Comparison of ENCODE assay signal across 27 cellular contexts in the genomic region with DNA sequence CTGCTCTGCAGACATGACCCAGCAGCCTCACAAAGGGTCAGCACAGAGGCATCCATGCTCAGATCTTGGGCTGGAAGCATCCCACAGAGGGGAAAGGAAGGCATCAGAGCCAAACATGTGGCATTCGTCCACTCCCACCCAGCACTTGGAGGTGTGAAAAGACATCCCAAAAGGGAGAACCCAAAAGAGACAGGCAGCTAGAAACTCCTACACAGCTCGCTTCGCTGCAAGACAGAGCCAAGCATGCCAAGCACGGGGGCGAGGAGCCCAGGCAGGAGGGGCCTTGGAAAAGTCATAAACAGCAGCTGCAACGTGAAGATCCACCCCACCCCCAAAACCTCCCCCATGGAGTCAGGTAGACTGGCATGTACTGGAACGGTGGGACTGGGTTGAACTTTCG.
"Had no signal": no experiment of that assay in that cellular context is flagged by ENCODE, and none has a peak within 500 bp of the region (broad histone marks: within the 10 kb centered on the region; RNA-seq: fewer than 3 reads in every experiment).

No MANE protein-coding gene starts in this region.

- H3K4me3 Mint-ChIP-seq: activated B cell treated with CpG ODN at 0.5 μM for 24 hours; activated CD8-positive, alpha-beta memory T cell treated with anti-CD3 and anti-CD28 coated beads, Interleukin-2, amount 10 ng/mL, durations not matched to agents 7 days and 5 days; activated CD8-positive, alpha-beta T cell treated with anti-CD3 and anti-CD28 coated beads, Interleukin-2, amount 10 ng/mL, durations not matched to agents 7 days and 5 days; activated naive CD8-positive, alpha-beta T cell; activated T-helper 1 cell treated with anti-CD3 and anti-CD28 coated beads, Interleukin-12 subunit alpha, Interleukin-12 subunit beta, Interleukin-2, Interleukin-4 antibody, amounts not matched to agents 30 ng/mL and 10 ng/mL and 1 ng/mL, durations not matched to agents 14 hours and 24 hours and 36 hours; T-helper 17 cell; T-helper 2 cell treated with Interferon-gamma antibody and Interleukin-4, amounts not matched to agents 5 μg/mL and 100 μg/mL, for 36 hours had no signal

- H3K27ac ChIP-seq: body of pancreas, epithelial cell of prostate, esophagus squamous epithelium, WERI-Rb-1 had no signal

- H3K36me3 Mint-ChIP-seq: activated CD8-positive, alpha-beta memory T cell treated with anti-CD3 and anti-CD28 coated beads, Interleukin-2, amount 10 ng/mL, durations not matched to agents 7 days and 5 days; activated naive CD8-positive, alpha-beta T cell had no signal

- DNase-seq: activated B cell treated with CpG ODN at 0.5 μM for 24 hours; activated CD4-positive, alpha-beta T cell treated with anti-CD3 and anti-CD28 coated beads for 48 hours; activated CD4-positive, alpha-beta T cell treated with anti-CD3 and anti-CD28 coated beads, Interleukin-2, amount 50 U/mL, for 1 hour; activated CD4-positive, alpha-beta T cell treated with anti-CD3 and anti-CD28 coated beads, Interleukin-2, amount 50 U/mL, for 48 hours; activated CD8-positive, alpha-beta memory T cell treated with anti-CD3 and anti-CD28 coated beads, Interleukin-2, amount 10 ng/mL, durations not matched to agents 7 days and 5 days; activated CD8-positive, alpha-beta memory T cell treated with anti-CD3 and anti-CD28 coated beads, Interleukin-2, amount 50 U/mL, for 4 hours; activated CD8-positive, alpha-beta T cell treated with anti-CD3 and anti-CD28 coated beads, Interleukin-2, amount 10 ng/mL, durations not matched to agents 7 days and 5 days; activated gamma-delta T cell; activated naive CD4-positive, alpha-beta T cell; activated naive CD4-positive, alpha-beta T cell treated with anti-CD3 and anti-CD28 coated beads, Interleukin-2, amount 50 U/mL, for 16 hours; activated T-cell treated with anti-CD3 and anti-CD28 coated beads, Interleukin-2, amount 50 U/mL, for 1 hour; activated T-cell treated with anti-CD3 and anti-CD28 coated beads, Interleukin-2, amount 50 U/mL, for 48 hours; amniotic stem cell; aorta; body of pancreas; cortex of kidney; dermis blood vessel endothelial cell; effector CD8-positive, alpha-beta T cell; esophagus squamous epithelium; T-helper 1 cell; T-helper 17 cell; T1000; WERI-Rb-1 had no signal

- H3K9me3 ChIP-seq: body of pancreas, esophagus squamous epithelium had no signal

- H3K27me3 ChIP-seq: body of pancreas, esophagus squamous epithelium had no signal

- H3K36me3 ChIP-seq: WERI-Rb-1 had no signal

- H3K27ac Mint-ChIP-seq: activated B cell treated with CpG ODN at 0.5 μM for 24 hours; activated CD8-positive, alpha-beta memory T cell treated with anti-CD3 and anti-CD28 coated beads, Interleukin-2, amount 10 ng/mL, durations not matched to agents 7 days and 5 days; activated CD8-positive, alpha-beta T cell treated with anti-CD3 and anti-CD28 coated beads, Interleukin-2, amount 10 ng/mL, durations not matched to agents 7 days and 5 days; activated naive CD8-positive, alpha-beta T cell; activated T-helper 1 cell treated with anti-CD3 and anti-CD28 coated beads, Interleukin-12 subunit alpha, Interleukin-12 subunit beta, Interleukin-2, Interleukin-4 antibody, amounts not matched to agents 30 ng/mL and 10 ng/mL and 1 ng/mL, durations not matched to agents 14 hours and 24 hours and 36 hours; T-helper 17 cell; T-helper 2 cell treated with Interferon-gamma antibody and Interleukin-4, amounts not matched to agents 5 μg/mL and 100 μg/mL, for 36 hours had no signal

- H3K9me3 Mint-ChIP-seq: activated B cell treated with CpG ODN at 0.5 μM for 24 hours; T-helper 2 cell treated with Interferon-gamma antibody and Interleukin-4, amounts not matched to agents 5 μg/mL and 100 μg/mL, for 36 hours had no signal

- H3K4me3 ChIP-seq: body of pancreas, esophagus squamous epithelium had no signal
